ENCODE assay signal across 8 cellular contexts in the genomic region with DNA sequence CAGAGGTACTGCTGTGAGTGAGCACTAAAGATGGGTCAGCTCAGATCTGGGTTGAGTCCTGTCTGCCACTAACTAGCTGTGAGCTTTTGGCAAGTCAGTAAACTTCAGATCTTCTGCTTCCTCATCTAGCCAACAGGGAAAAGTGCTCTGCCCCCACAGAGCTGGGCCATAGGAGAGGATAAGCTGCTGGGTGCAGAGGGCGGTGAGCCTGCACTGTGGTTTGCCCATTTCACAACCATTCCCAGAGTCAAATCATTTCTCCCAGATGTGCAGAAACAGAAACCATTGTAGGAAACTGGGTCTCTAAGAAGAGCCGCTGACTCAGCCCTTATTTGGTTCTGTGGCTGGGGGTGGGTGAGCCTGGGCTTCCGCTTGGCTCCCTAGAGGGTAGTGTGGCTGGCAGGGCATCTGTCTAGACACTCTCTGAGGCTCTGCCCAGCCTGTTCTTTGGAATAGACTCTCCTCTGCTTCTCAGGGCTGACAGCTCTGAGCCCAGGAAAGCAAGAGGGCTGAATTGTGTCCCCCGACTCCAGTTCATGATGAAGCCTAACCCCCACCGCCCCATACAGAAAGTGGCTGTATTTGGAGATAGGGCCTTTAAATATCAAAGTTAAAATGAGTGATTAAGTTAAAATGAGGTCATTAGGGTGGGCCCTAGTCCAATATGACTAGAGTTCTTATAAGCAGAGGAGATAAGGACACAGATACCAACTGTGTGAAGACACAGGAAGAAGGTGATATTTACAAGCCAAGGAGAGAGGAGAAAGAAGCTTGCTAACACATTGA. TPM values are rescaled to one million over a fixed set of nuclear protein-coding genes. Genes with fewer than 3 reads are reported as not detected.
DNase-seq lines count a peak whose midpoint lies in the region; ATAC-seq and TF ChIP-seq lines count a peak whose summit lies in the region.

No MANE protein-coding gene starts in this region.

- peak; percentile 91 for ATAC-seq in HG02852 (IDR thresholded peaks at IDR 0.05; ENCODE audit: unreplicated experiment)

- no peak overlapping the region for H3K4me3 ChIP-seq in choroid plexus epithelial cell (ENCODE audit: low read depth, low read length)

- DNase-seq in activated naive CD4-positive, alpha-beta T cell treated with Interleukin-2 at 50 U/mL for 16 hours, result peak; percentile 20
- DNase-seq in activated naive CD4-positive, alpha-beta T cell treated with anti-CD3 and anti-CD28 coated beads, Interleukin-2, amount 50 U/mL, for 16 hours, result no peak
- DNase-seq in NOMO-1 treated with dmso at 0.1 percent for 144 hours (lab: John Stamatoyannopoulos, UW; ENCODE audit: unreplicated experiment) (peak; percentile 92), choroid plexus epithelial cell (ENCODE audit: low read depth) (peak; percentile 70), occipital lobe (lab: John Stamatoyannopoulos, UW) (peak; percentile 22), SHP77 treated with DMSO at 0.1 percent for 48 hours (lab: John Stamatoyannopoulos, UW) (no peak), NCI-H1105 (lab: John Stamatoyannopoulos, UW) (no peak)

- TF ChIP-seq CTCF in choroid plexus epithelial cell (conservative IDR thresholded peaks at IDR 0.05; ENCODE audit: low read depth, low read length), result no peak

RNA-seq across cellular contexts. Expression of a gene that starts 29.5 kb away (rescaled TPM):
- total RNA-seq in occipital lobe, result 2.2 TPM

RNA-seq across cellular contexts. Expression of a gene that starts 50.3 kb away (rescaled TPM):
- 0.94 TPM for total RNA-seq in occipital lobe

Comparison
In these comparisons a context has a peak if more than half of its experiments do, and no peak if none do; other contexts are left out.
1. DNase-seq: peak in activated naive CD4-positive, alpha-beta T cell treated with Interleukin-2 at 50 U/mL for 16 hours (single experiment), NOMO-1 treated with dmso at 0.1 percent for 144 hours (single experiment), choroid plexus epithelial cell (single experiment) and occipital lobe (single experiment); none in activated naive CD4-positive, alpha-beta T cell treated with anti-CD3 and anti-CD28 coated beads, Interleukin-2, amount 50 U/mL, for 16 hours (single experiment), SHP77 treated with DMSO at 0.1 percent for 48 hours (single experiment) and NCI-H1105 (single experiment).